8 cellular contexts compared by ENCODE assay signal in the genomic region with DNA sequence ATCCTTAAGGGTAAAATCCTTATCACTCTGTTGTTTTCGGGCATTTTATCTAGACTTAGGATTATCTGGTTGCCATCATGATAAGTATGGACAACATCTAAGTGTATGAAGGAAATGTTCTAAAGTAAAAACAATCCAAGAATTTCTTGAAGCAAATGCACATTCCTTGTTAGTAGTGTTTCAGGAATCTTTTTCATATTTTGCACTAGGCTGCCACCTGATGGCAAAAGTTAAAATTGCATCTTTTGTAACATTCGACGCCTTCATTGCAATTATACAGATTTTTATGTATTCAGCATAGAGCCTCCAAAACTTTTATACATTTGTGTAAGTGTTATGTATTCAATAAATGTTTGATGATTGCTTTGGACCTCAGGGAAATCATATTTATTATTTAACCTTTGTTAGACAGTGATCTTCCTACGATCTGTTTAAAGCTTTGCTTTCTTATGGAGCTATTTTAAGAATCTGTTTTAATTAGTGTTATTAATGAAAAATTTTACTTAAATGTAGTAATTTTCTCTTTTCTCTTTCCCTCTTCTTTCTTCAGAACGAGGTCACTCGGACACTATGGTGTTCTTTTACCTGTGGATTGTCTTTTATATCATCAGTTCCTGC. TPM values are rescaled to one million over a fixed set of nuclear protein-coding genes. Genes with fewer than 3 reads are reported as not detected.
A peak's percentile ranks its signal among the peaks of the same experiment; 100 is the strongest.
DNase-seq lines count a peak whose midpoint lies in the region; ATAC-seq and TF ChIP-seq lines count a peak whose summit lies in the region.

No MANE protein-coding gene starts in this region.

- CTCF ChIA-PET in activated CD8-positive, alpha-beta T cell treated with anti-CD3 and anti-CD28 coated beads, Interleukin-2, amount 10 ng/mL, durations not matched to agents 7 days and 5 days (lab: Charles Lee) = interaction anchor here (0.6 to 5.1 kb wide), 24 partner anchors 9 to 362 kb away, joined by 3 to 80 read pairs (median 6); a partner anchor contains a TSS

- no peak overlapping the region for H3K27ac Mint-ChIP-seq in activated CD8-positive, alpha-beta T cell treated with anti-CD3 and anti-CD28 coated beads, Interleukin-2, amount 10 ng/mL, durations not matched to agents 7 days and 5 days

- no peaks in the 10 kb centered on the region for H3K27me3 Mint-ChIP-seq in activated CD8-positive, alpha-beta T cell treated with anti-CD3 and anti-CD28 coated beads, Interleukin-2, amount 10 ng/mL, durations not matched to agents 7 days and 5 days (ENCODE audit: low read depth)

- H3K4me3 ChIP-seq in GM12865 (ENCODE audit: low read depth, low read length) = no peak overlapping the region

- ATAC-seq in activated CD8-positive, alpha-beta T cell treated with anti-CD3 and anti-CD28 coated beads, Interleukin-2, amount 10 ng/mL, durations not matched to agents 7 days and 5 days = no peak
- ATAC-seq in HG03460 (IDR thresholded peaks at IDR 0.05; ENCODE audit: unreplicated experiment) (no peak), HG03135 (IDR thresholded peaks at IDR 0.05; ENCODE audit: unreplicated experiment) (no peak)

- peak; percentile 54 for TF ChIP-seq CTCF in GM12865 (IDR thresholded peaks at IDR 0.05; ENCODE audit: insufficient read depth, low read depth, low read length, missing control alignments)

- H3K4me3 Mint-ChIP-seq in activated CD8-positive, alpha-beta T cell treated with anti-CD3 and anti-CD28 coated beads, Interleukin-2, amount 10 ng/mL, durations not matched to agents 7 days and 5 days = no peak overlapping the region

- no peaks in the 10 kb centered on the region for H3K4me1 Mint-ChIP-seq in activated CD8-positive, alpha-beta T cell treated with anti-CD3 and anti-CD28 coated beads, Interleukin-2, amount 10 ng/mL, durations not matched to agents 7 days and 5 days (ENCODE audit: low read depth)

- POLR2A ChIA-PET in activated CD8-positive, alpha-beta T cell treated with anti-CD3 and anti-CD28 coated beads, Interleukin-2, amount 10 ng/mL, durations not matched to agents 7 days and 5 days (lab: Charles Lee) = no interaction called here

- H3K9me3 Mint-ChIP-seq in activated CD8-positive, alpha-beta T cell treated with anti-CD3 and anti-CD28 coated beads, Interleukin-2, amount 10 ng/mL, durations not matched to agents 7 days and 5 days (ENCODE audit: insufficient read depth) = no peaks in the 10 kb centered on the region

- peak; percentile 33 to 38 for DNase-seq in AML-193 (lab: John Stamatoyannopoulos, UW)
- peak; percentile 38 for DNase-seq in GM12865 (ENCODE audit: low read depth)
- DNase-seq in NCI-H2081 treated with DMSO at 0.1 percent for 48 hours (lab: John Stamatoyannopoulos, UW) = peak; percentile 4
- DNase-seq in activated CD8-positive, alpha-beta T cell treated with anti-CD3 and anti-CD28 coated beads, Interleukin-2, amount 10 ng/mL, durations not matched to agents 7 days and 5 days = peak; percentile 40
- DNase-seq in hepatic stellate cell (ENCODE audit: low spot score) = peak; percentile 18
- peak; percentile 33 for DNase-seq in smooth muscle cell of the brain vasculature (ENCODE audit: low read depth, low spot score)

- no peaks in the 10 kb centered on the region for H3K36me3 Mint-ChIP-seq in activated CD8-positive, alpha-beta T cell treated with anti-CD3 and anti-CD28 coated beads, Interleukin-2, amount 10 ng/mL, durations not matched to agents 7 days and 5 days (ENCODE audit: low read depth)

RNA-seq across cellular contexts. Expression of a gene that starts 49.4 kb away (rescaled TPM):
- under 1 TPM; 0.13 to 0.21 TPM for total RNA-seq in activated CD8-positive, alpha-beta T cell treated with anti-CD3 and anti-CD28 coated beads, Interleukin-2, amount 10 ng/mL, durations not matched to agents 7 days and 5 days
